In genomic region chr6:135532559-135532958, GRCh38 we compare ENCODE assay signal across 28 cellular contexts.
"Had no signal": no experiment of that assay in that cellular context is flagged by ENCODE, and none has a peak within 500 bp of the region (broad histone marks: within the 10 kb centered on the region; RNA-seq: fewer than 3 reads in every experiment).

No MANE protein-coding gene starts in this region.

- H3K4me2 ChIP-seq: KMS-11, PC-9 had no signal

- H2AFZ ChIP-seq: PC-9 had no signal

- DNase-seq: activated CD4-positive, alpha-beta memory T cell treated with anti-CD3 and anti-CD28 coated beads, Interleukin-2, amount 10 ng/mL, durations not matched to agents 7 days and 5 days; activated CD4-positive, alpha-beta T cell treated with anti-CD3 and anti-CD28 coated beads for 1 hour; activated CD4-positive, alpha-beta T cell treated with anti-CD3 and anti-CD28 coated beads for 48 hours; activated CD4-positive, CD25-positive, alpha-beta regulatory T cell; activated CD8-positive, alpha-beta memory T cell treated with anti-CD3 and anti-CD28 coated beads for 24 hours; activated CD8-positive, alpha-beta memory T cell treated with anti-CD3 and anti-CD28 coated beads, Interleukin-2, amount 10 ng/mL, durations not matched to agents 7 days and 5 days; activated CD8-positive, alpha-beta memory T cell treated with anti-CD3 and anti-CD28 coated beads, Interleukin-2, amount 50 U/mL, for 48 hours; activated effector memory CD4-positive, alpha-beta T cell treated with Interleukin-2 at 50 U/mL for 16 hours; activated naive CD4-positive, alpha-beta T cell treated with anti-CD3 and anti-CD28 coated beads, Interleukin-2, amount 10 ng/mL, durations not matched to agents 7 days and 5 days; activated naive CD8-positive, alpha-beta T cell treated with anti-CD3 and anti-CD28 coated beads, Interleukin-2, amount 50 U/mL, for 24 hours; activated T-cell treated with anti-CD3 and anti-CD28 coated beads, Interleukin-2, amount 50 U/mL, for 48 hours; anterior cingulate cortex; caudate nucleus; cerebellar nuclear complex; NCI-H1048; NCI-H1105 treated with DMSO at 0.1 percent for 48 hours; NCI-H1436; NCI-H1694; NCI-H1930; NCI-H345; NCI-H524 treated with DMSO at 0.1 percent for 48 hours; PC-9; Right ventricle myocardium superior; SW 1271; T-helper 1 cell; T-helper 9 cell; WERI-Rb-1 had no signal

- H3K4me3 ChIP-seq: PC-9 had no signal

- H3K9ac ChIP-seq: KMS-11 had no signal

- H3K27ac ChIP-seq: KMS-11, PC-9, WERI-Rb-1 had no signal

- H3K36me3 ChIP-seq: WERI-Rb-1 had no signal
